ENCODE assay signal across 26 cellular contexts in the genomic region with DNA sequence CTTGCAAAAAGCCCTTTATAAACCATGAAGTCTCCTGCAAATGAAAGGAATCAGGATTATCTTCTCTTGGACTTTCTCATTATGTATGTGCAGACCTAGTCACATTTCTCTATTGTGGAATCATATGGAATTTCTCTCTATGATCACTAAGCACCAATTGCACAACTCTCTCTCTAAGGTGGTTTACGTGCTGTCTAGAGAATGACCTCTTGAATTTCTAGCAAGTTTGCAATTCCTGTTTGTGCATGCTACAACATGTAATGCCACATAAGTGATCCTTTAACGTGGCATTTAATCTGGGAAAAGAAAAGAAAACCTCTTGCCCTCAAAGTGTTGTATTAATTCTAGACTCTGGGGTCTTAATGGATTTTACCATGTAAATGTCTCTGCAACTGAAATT.
"Had no signal": no experiment of that assay in that cellular context is flagged by ENCODE, and none has a peak within 500 bp of the region (broad histone marks: within the 10 kb centered on the region; RNA-seq: fewer than 3 reads in every experiment).

No MANE protein-coding gene starts in this region.

- H3K27ac ChIP-seq: adrenal gland, ascending aorta, gastroesophageal sphincter, pancreas, prostate gland, stomach, thyroid gland, upper lobe of right lung, VCaP had no signal

- DNase-seq: activated CD4-positive, alpha-beta T cell treated with anti-CD3 and anti-CD28 coated beads for 4 hours; activated CD4-positive, alpha-beta T cell treated with anti-CD3 and anti-CD28 coated beads, Interleukin-2, amount 50 U/mL, for 48 hours; activated CD8-positive, alpha-beta memory T cell treated with anti-CD3 and anti-CD28 coated beads for 24 hours; activated effector memory CD4-positive, alpha-beta T cell treated with anti-CD3 and anti-CD28 coated beads, Interleukin-2, amount 50 U/mL, for 16 hours; activated naive CD4-positive, alpha-beta T cell treated with anti-CD3 and anti-CD28 coated beads for 36 hours; activated naive CD8-positive, alpha-beta T cell treated with anti-CD3 and anti-CD28 coated beads for 36 hours; adrenal gland; central memory CD4-positive, alpha-beta T cell; hippocampal formation; kidney; left colon; midbrain; naive thymus-derived CD4-positive, alpha-beta T cell; nucleus accumbens; pancreas; stimulated activated CD4-positive, alpha-beta T cell treated with anti-CD3 and anti-CD28 coated beads, Interleukin-15, amount 100 ng/mL, for 24 hours; stimulated activated CD4-positive, alpha-beta T cell treated with anti-CD3 and anti-CD28 coated beads, Interleukin-2, amount 100 ng/mL, for 24 hours; stimulated activated naive B cell treated with anti-CD40 and anti-IgM and Interleukin-4, amounts not matched to agents 10 μg/mL and 1 μg/mL and 100 μg/mL, for 72 hours; stomach; T-cell; thyroid gland; upper lobe of right lung had no signal

- H3K27me3 ChIP-seq: ascending aorta, pancreas, thyroid gland had no signal

- H3K9me3 ChIP-seq: adrenal gland, ascending aorta, gastroesophageal sphincter, pancreas, prostate gland, stomach, thyroid gland, upper lobe of right lung had no signal

- H3K4me1 ChIP-seq: ascending aorta, pancreas, prostate gland had no signal

- ATAC-seq: gastroesophageal sphincter; left colon; naive thymus-derived CD4-positive, alpha-beta T cell; pancreas; stimulated activated naive B cell treated with anti-CD40 and anti-IgM and Interleukin-4, amounts not matched to agents 10 μg/mL and 1 μg/mL and 100 μg/mL, for 72 hours; T-cell; upper lobe of right lung had no signal

- H3K36me3 ChIP-seq: adrenal gland, ascending aorta, gastroesophageal sphincter, pancreas, prostate gland, stomach, thyroid gland, upper lobe of right lung had no signal

- H3K4me3 ChIP-seq: adrenal gland, ascending aorta, gastroesophageal sphincter, pancreas, prostate gland, stomach, thyroid gland, upper lobe of right lung had no signal
